ENCODE assay signal across 13 cellular contexts in the genomic region with DNA sequence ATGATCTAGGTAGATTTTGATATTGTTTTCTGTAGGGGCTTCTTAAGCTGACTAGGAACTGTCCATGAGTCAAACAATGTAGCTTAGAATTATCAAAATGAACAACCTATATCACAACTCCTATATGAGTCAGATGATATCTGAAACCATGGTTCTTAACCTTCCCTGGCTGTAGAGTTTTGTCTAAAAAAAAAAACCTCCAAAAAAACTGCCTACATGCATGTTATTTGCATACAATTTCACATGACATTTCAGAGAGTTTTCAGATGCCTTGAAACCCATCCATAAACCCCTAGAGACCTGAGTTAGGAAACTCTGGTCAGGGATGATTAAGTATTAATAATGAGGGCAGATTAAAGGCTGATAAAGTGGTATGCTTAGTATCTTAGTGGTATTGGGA.
DNase-seq lines count a peak whose midpoint lies in the region; ATAC-seq and TF ChIP-seq lines count a peak whose summit lies in the region.
"Had no signal": no experiment of that assay in that cellular context is flagged by ENCODE, and none has a peak within 500 bp of the region (broad histone marks: within the 10 kb centered on the region; RNA-seq: fewer than 3 reads in every experiment).

No MANE protein-coding gene starts in this region.

- H3K4me1 ChIP-seq in Peyer's patch: no peaks in the 10 kb centered on the region

- no peak overlapping the region for H3K4me3 ChIP-seq in coronary artery
- H3K4me3 ChIP-seq in Peyer's patch: no peak overlapping the region

- no peak overlapping the region for H3K27ac ChIP-seq in coronary artery
- H3K27ac ChIP-seq in Peyer's patch: no peak overlapping the region

- no peak overlapping the region for H3K4me3 Mint-ChIP-seq in activated naive CD8-positive, alpha-beta T cell treated with anti-CD3 and anti-CD28 coated beads for 36 hours
- H3K4me3 Mint-ChIP-seq in MCF 10A (ENCODE audit: unreplicated experiment): no peak overlapping the region
- H3K4me3 Mint-ChIP-seq: activated CD4-positive, alpha-beta memory T cell treated with anti-CD3 and anti-CD28 coated beads, Interleukin-2, amount 10 ng/mL, durations not matched to agents 7 days and 5 days; CD14-positive monocyte; HFFc6 had no signal

- POLR2A ChIA-PET in MCF 10A (lab: Yijun Ruan, JAX): no interaction called here

- no peak for TF ChIP-seq POLR2A in Peyer's patch (IDR thresholded peaks at IDR 0.05)

- intact Hi-C loops in MCF 10A (cut with micrococcal nuclease): no loop called here

- H3K9me3 ChIP-seq in Peyer's patch: no peaks in the 10 kb centered on the region

- H3K27me3 ChIP-seq in Peyer's patch: no peaks in the 10 kb centered on the region

- no peaks in the 10 kb centered on the region for H3K36me3 ChIP-seq in Peyer's patch

- H3K4me1 Mint-ChIP-seq in activated naive CD8-positive, alpha-beta T cell treated with anti-CD3 and anti-CD28 coated beads for 36 hours: peaks cover 32% of the 10 kb centered on the region
- H3K4me1 Mint-ChIP-seq in MCF 10A (ENCODE audit: insufficient read depth, unreplicated experiment): no peaks in the 10 kb centered on the region

- peak overlapping the region; percentile 63 for H3K27ac Mint-ChIP-seq in activated naive CD8-positive, alpha-beta T cell treated with anti-CD3 and anti-CD28 coated beads for 36 hours
- H3K27ac Mint-ChIP-seq in MCF 10A (ENCODE audit: low read depth, unreplicated experiment): no peak overlapping the region
- H3K27ac Mint-ChIP-seq: activated CD4-positive, alpha-beta memory T cell treated with anti-CD3 and anti-CD28 coated beads, Interleukin-2, amount 10 ng/mL, durations not matched to agents 7 days and 5 days; CD14-positive monocyte; HFFc6 had no signal

- H3K9me3 Mint-ChIP-seq in activated naive CD8-positive, alpha-beta T cell treated with anti-CD3 and anti-CD28 coated beads for 36 hours: no peaks in the 10 kb centered on the region
- H3K9me3 Mint-ChIP-seq in MCF 10A (ENCODE audit: unreplicated experiment): no peaks in the 10 kb centered on the region
- H3K9me3 Mint-ChIP-seq: activated CD4-positive, alpha-beta memory T cell treated with anti-CD3 and anti-CD28 coated beads, Interleukin-2, amount 10 ng/mL, durations not matched to agents 7 days and 5 days; HFFc6 had no signal

- no TSS peak for BruUV-seq in MCF 10A (replicated peaks; lab: Mats Ljungman, UMichigan)

- CTCF ChIA-PET in MCF 10A (lab: Yijun Ruan, JAX): interaction anchor here (0.6 to 1.0 kb wide), 4 partner anchors 8 to 1787 kb away, joined by 3 to 4 read pairs (median 4); no protein-coding TSS in a partner anchor

- no peaks in the 10 kb centered on the region for H3K27me3 Mint-ChIP-seq in activated naive CD8-positive, alpha-beta T cell treated with anti-CD3 and anti-CD28 coated beads for 36 hours
- no peaks in the 10 kb centered on the region for H3K27me3 Mint-ChIP-seq in MCF 10A (ENCODE audit: insufficient read depth, unreplicated experiment)
- H3K27me3 Mint-ChIP-seq: activated CD4-positive, alpha-beta memory T cell treated with anti-CD3 and anti-CD28 coated beads, Interleukin-2, amount 10 ng/mL, durations not matched to agents 7 days and 5 days had no signal

- peaks cover 6% of the 10 kb centered on the region for H3K36me3 Mint-ChIP-seq in activated naive CD8-positive, alpha-beta T cell treated with anti-CD3 and anti-CD28 coated beads for 36 hours
- no peaks in the 10 kb centered on the region for H3K36me3 Mint-ChIP-seq in MCF 10A (ENCODE audit: insufficient read depth, unreplicated experiment)

- ATAC-seq in GM18508 (IDR thresholded peaks at IDR 0.05; ENCODE audit: insufficient read depth, unreplicated experiment): peak; percentile 58
- ATAC-seq in GM21360 (IDR thresholded peaks at IDR 0.05; ENCODE audit: unreplicated experiment): peak; percentile 92
- ATAC-seq in HG03060 (IDR thresholded peaks at IDR 0.05; ENCODE audit: low read depth, unreplicated experiment): peak; percentile 50
- ATAC-seq: SK-N-SH treated with all-trans-retinoic acid at 6 μM for 48 hours had no signal

- no peak for DNase-seq in activated naive CD8-positive, alpha-beta T cell treated with anti-CD3 and anti-CD28 coated beads for 36 hours
- DNase-seq in coronary artery (ENCODE audit: low spot score): no peak
- DNase-seq in NCI-H1417 (lab: John Stamatoyannopoulos, UW): no peak
- no peak for DNase-seq in MCF 10A (ENCODE audit: unreplicated experiment)
- no peak for DNase-seq in Peyer's patch
- DNase-seq: activated CD4-positive, alpha-beta memory T cell treated with anti-CD3 and anti-CD28 coated beads, Interleukin-2, amount 10 ng/mL, durations not matched to agents 7 days and 5 days; HFFc6; mesendoderm had no signal

- no peak for TF ChIP-seq CTCF in coronary artery (IDR thresholded peaks at IDR 0.05)
- no peak for TF ChIP-seq CTCF in MCF 10A (IDR thresholded peaks at IDR 0.05; ENCODE audit: unreplicated experiment)
- TF ChIP-seq CTCF in Peyer's patch (IDR thresholded peaks at IDR 0.05): no peak
